Comparison of ENCODE assay signal across 9 cellular contexts in genomic region chr1:109739738-109740614, GRCh38. TPM values are rescaled to one million over a fixed set of nuclear protein-coding genes. Genes with fewer than 3 reads are reported as not detected.
A peak's percentile ranks its signal among the peaks of the same experiment; 100 is the strongest.
DNase-seq lines count a peak whose midpoint lies in the region; ATAC-seq, FAIRE-seq and TF ChIP-seq lines count a peak whose summit lies in the region.
"Had no signal": no experiment of that assay in that cellular context is flagged by ENCODE, and none has a peak within 500 bp of the region (broad histone marks: within the 10 kb centered on the region; RNA-seq: fewer than 3 reads in every experiment).

No MANE protein-coding gene starts in this region.

- peak; percentile 85 for DNase-seq in DMS79 treated with DMSO at 0.1 percent for 48 hours (lab: John Stamatoyannopoulos, UW)
- DNase-seq in NCI-H1694 (lab: John Stamatoyannopoulos, UW), result peak; percentile 61
- DNase-seq in WTC11 (ENCODE audit: low spot score), result peak; percentile 72
- DNase-seq in bronchial epithelial cell (ENCODE audit: low read depth), result peak; percentile 38
- DNase-seq in iPS-NIHi7 (ENCODE audit: extremely low spot score), result peak; percentile 89
- DNase-seq in small intestine, result peak; percentile 85

- H3K9me3 Mint-ChIP-seq in WTC11, result no peaks in the 10 kb centered on the region

- H3K27ac ChIP-seq in small intestine (ENCODE audit: low read depth in 1 of 2, low read length in 1 of 2), result peak overlapping the region in 1 of 2 donors; percentile 59

- peak overlapping the region; percentile 64 for H3K4me3 Mint-ChIP-seq in WTC11

- H3K4me1 Mint-ChIP-seq in WTC11, result peaks cover 9% of the 10 kb centered on the region

- no peak overlapping the region for H3K27ac Mint-ChIP-seq in WTC11

- H3K36me3 ChIP-seq in bronchial epithelial cell (ENCODE audit: control insufficient read depth, insufficient read depth, low read length), result no peaks in the 10 kb centered on the region
- H3K36me3 ChIP-seq in small intestine (ENCODE audit: control insufficient read depth in 2 of 2, insufficient read depth in 2 of 2, low read length in 2 of 2), result peaks cover 0 to 3% of the 10 kb centered on the region in 2 donors

- WGBS in small intestine, 3 donors, result 1 to 3% (median 2%) methylated on average over 74 to 86 of the region's 86 CpGs

- no peaks in the 10 kb centered on the region for H3K9me3 ChIP-seq in small intestine (ENCODE audit: control insufficient read depth, low read depth)

- peak; percentile 89 for ATAC-seq in HG02571 (IDR thresholded peaks at IDR 0.05; ENCODE audit: unreplicated experiment)
- peak; percentile 88 for ATAC-seq in WTC11
- no peak for ATAC-seq in GM21526 (IDR thresholded peaks at IDR 0.05; ENCODE audit: low FRiP score, unreplicated experiment)

- H3K4me3 ChIP-seq in bronchial epithelial cell (ENCODE audit: low read depth, low read length), result peak overlapping the region; percentile 52
- H3K4me3 ChIP-seq in small intestine (ENCODE audit: low read depth in 1 of 2, low read length in 2 of 2), result peak overlapping the region; percentile 43 to 59

- peaks cover 2% of the 10 kb centered on the region for H3K27me3 ChIP-seq in bronchial epithelial cell (ENCODE audit: control insufficient read depth, insufficient read depth, low read length)
- H3K27me3 ChIP-seq in small intestine (ENCODE audit: control insufficient read depth in 2 of 2, insufficient read depth in 2 of 2, low read length in 2 of 2), result no peaks in the 10 kb centered on the region

- CTCF ChIA-PET in WTC11 (lab: Charles Lee), result interaction anchor here (0.6 to 2.7 kb wide), 14 partner anchors 34 to 366 kb away, joined by 3 to 26 read pairs (median 4); partner anchors contain the start of gene AHCYL1

- H3K4me1 ChIP-seq in small intestine (ENCODE audit: control insufficient read depth in 2 of 2, insufficient read depth in 1 of 2, low read depth in 1 of 2, low read length in 1 of 2), result peaks cover 1 to 2% of the 10 kb centered on the region in 2 donors

- no peak for FAIRE-seq in bronchial epithelial cell (lab: Jason Lieb, UNC)
- FAIRE-seq in small intestine (lab: Jason Lieb, UNC), result no peak
- FAIRE-seq: endometrium had no signal

- peaks cover 70% of the 10 kb centered on the region for H3K27me3 Mint-ChIP-seq in WTC11 (ENCODE audit: low read depth)

- TF ChIP-seq CTCF in WTC11 (IDR thresholded peaks at IDR 0.05), result no peak
- no peak for TF ChIP-seq CTCF in bronchial epithelial cell (IDR thresholded peaks at IDR 0.05; ENCODE audit: insufficient read depth, low read length, severe bottlenecking)

- no peaks in the 10 kb centered on the region for H3K36me3 Mint-ChIP-seq in WTC11

- POLR2A ChIA-PET in WTC11 (lab: Charles Lee), result interaction anchor here (0.6 kb wide), 1 partner anchor 53 kb away, joined by 3 read pairs; no protein-coding TSS in a partner anchor

TF ChIP-seq in WTC11, 78 proteins besides CTCF, POLR2A, EP300 and RAD21 (continues in another document):
- TF ChIP-seq TEAD1 (CRISPR knock-in tag; IDR thresholded peaks at IDR 0.05), result no peak; the same call in none of the 2 replicates
- TF ChIP-seq FOXP1 (CRISPR knock-in tag; IDR thresholded peaks at IDR 0.05; ENCODE audit: borderline replicate concordance), result 0 out of 2 replicates have a peak, but pooled peaks have one; percentile 45
- no peak for TF ChIP-seq IRF2 (CRISPR knock-in tag; IDR thresholded peaks at IDR 0.05; ENCODE audit: borderline replicate concordance, low read depth)
- TF ChIP-seq MLX (CRISPR knock-in tag; IDR thresholded peaks at IDR 0.05), result no peak
- no peak for TF ChIP-seq RORB (CRISPR knock-in tag; IDR thresholded peaks at IDR 0.05)
- TF ChIP-seq CREB1 (CRISPR knock-in tag; IDR thresholded peaks at IDR 0.05), result no peak
- no peak for TF ChIP-seq NFYB (CRISPR knock-in tag; conservative IDR thresholded peaks at IDR 0.05; ENCODE audit: low read depth)
- TF ChIP-seq SP1 (CRISPR knock-in tag; conservative IDR thresholded peaks at IDR 0.05), result peak; percentile 88
- no peak for TF ChIP-seq ZBTB21 (CRISPR knock-in tag; IDR thresholded peaks at IDR 0.05; ENCODE audit: borderline replicate concordance)
- TF ChIP-seq JAZF1 (CRISPR knock-in tag; IDR thresholded peaks at IDR 0.05), result no peak
- TF ChIP-seq GABPB1 (CRISPR knock-in tag; IDR thresholded peaks at IDR 0.05), result peak; percentile 35
- TF ChIP-seq ZNF671 (CRISPR knock-in tag; IDR thresholded peaks at IDR 0.05), result no peak
- TF ChIP-seq OVOL2 (CRISPR knock-in tag; IDR thresholded peaks at IDR 0.05; ENCODE audit: borderline replicate concordance), result no peak
- no peak for TF ChIP-seq ZNF425 (CRISPR knock-in tag; conservative IDR thresholded peaks at IDR 0.05)
- no peak for TF ChIP-seq RELA (CRISPR knock-in tag; IDR thresholded peaks at IDR 0.05; ENCODE audit: borderline replicate concordance)
- no peak for TF ChIP-seq ZNF416 (CRISPR knock-in tag; IDR thresholded peaks at IDR 0.05)
- 0 out of 2 replicates have a peak, but pooled peaks have one; percentile 44 for TF ChIP-seq TCF7 (CRISPR knock-in tag; IDR thresholded peaks at IDR 0.05; ENCODE audit: low read depth)
- no peak for TF ChIP-seq SMAD4 (CRISPR knock-in tag; IDR thresholded peaks at IDR 0.05)
- TF ChIP-seq CREM (CRISPR knock-in tag; IDR thresholded peaks at IDR 0.05), result 0 out of 2 replicates have a peak, but pooled peaks have one; percentile 49
- TF ChIP-seq USF2 (CRISPR knock-in tag; IDR thresholded peaks at IDR 0.05), result no peak; the same call in 1 of the 2 replicates
- TF ChIP-seq GTF2I (CRISPR knock-in tag; conservative IDR thresholded peaks at IDR 0.05), result no peak
- no peak for TF ChIP-seq ZNF121 (CRISPR knock-in tag; IDR thresholded peaks at IDR 0.05)
- no peak for TF ChIP-seq ZNF317 (CRISPR knock-in tag; IDR thresholded peaks at IDR 0.05; ENCODE audit: borderline replicate concordance, low read depth)

RNA-seq across cellular contexts. Expression of gene GSTM3, which starts 0.9 kb away (rescaled TPM):
- total RNA-seq in WTC11 (2021) (2.2 to 3.5 TPM (median 3.3 TPM) in 3 replicates), bronchial epithelial cell (4.7 TPM in 2 replicates)
- polyA plus RNA-seq in small intestine, result 100 to 1,000 TPM in 1 of 3 donors, 10 to 100 TPM in 2; 71.6 to 169 (median 88.2) TPM

RNA-seq across cellular contexts. Expression of gene EPS8L3, which starts 23.7 kb away (rescaled TPM):
- total RNA-seq in WTC11 (2021) (0.17 to 0.41 TPM in 2 of 3 replicates, not detected in the other), bronchial epithelial cell (not detected in 2 replicates)
- polyA plus RNA-seq in small intestine, result 100 to 1,000 TPM; 167 to 736 (median 425) TPM

RNA-seq across cellular contexts. Expression of gene GSTM5, which starts 27.9 kb away (rescaled TPM):
- total RNA-seq in WTC11 (2021), result 0.09 to 0.16 TPM (median 0.11 TPM) in 3 replicates
- not detected in 2 replicates for total RNA-seq in bronchial epithelial cell
- polyA plus RNA-seq in small intestine, result 1 to 10 TPM in 2 of 3 donors, not detected in 1; 1.1 to 3.0 TPM

RNA-seq across cellular contexts. Expression of gene GSTM1, which starts 52.4 kb away (rescaled TPM):
- not detected in 3 replicates for total RNA-seq in WTC11 (2021)
- total RNA-seq in bronchial epithelial cell, result 0.90 and 2.6 TPM in 2 replicates
- polyA plus RNA-seq in small intestine, result 100 to 1,000 TPM in 2 of 3 donors, 1 to 10 TPM in 1; 2.7 to 175 (median 101) TPM

Comparison
In these comparisons a context has a peak if more than half of its experiments do, and no peak if none do; other contexts are left out.
1. DNase-seq: peak in every context shown above with its lines; median percentile 89 in iPS-NIHi7; 85 in DMS79 treated with DMSO at 0.1 percent for 48 hours; 85 in small intestine; 72 in WTC11; 61 in NCI-H1694; 38 in bronchial epithelial cell.